Comparison of ENCODE assay signal across 1 cellular context in genomic region chr1:74732071-74732946, GRCh38.
TF ChIP-seq lines count a peak whose summit lies in the region.

No MANE protein-coding gene starts in this region.

TF ChIP-seq in GM12878, 131 proteins besides CTCF, POLR2A, EP300 and RAD21:
- TF ChIP-seq ATF2 (IDR thresholded peaks at IDR 0.05; ENCODE audit: low read length) (peak; percentile 59; the same call in 1 of the 2 replicates), BCL3 (IDR thresholded peaks at IDR 0.05; ENCODE audit: borderline replicate concordance, insufficient read depth, low read depth, low read length, poor library complexity, severe bottlenecking) (peak; percentile 49), CHD2 (IDR thresholded peaks at IDR 0.05; ENCODE audit: borderline replicate concordance, low read depth, low read length) (0 out of 2 replicates have a peak, but pooled peaks have one; percentile 26), ZBED1 (IDR thresholded peaks at IDR 0.05; ENCODE audit: borderline replicate concordance) (peak; percentile 81; the same call in 1 of the 2 replicates), CBFB (IDR thresholded peaks at IDR 0.05; ENCODE audit: low read depth) (peak; percentile 89), TCF7 (IDR thresholded peaks at IDR 0.05; ENCODE audit: borderline replicate concordance) (peak; percentile 16; the same call in 1 of the 2 replicates), EED (IDR thresholded peaks at IDR 0.05; ENCODE audit: low read depth) (peak; percentile 93), GABPA (IDR thresholded peaks at IDR 0.05; ENCODE audit: low read depth) (peak; percentile 71; the same call in 1 of the 2 replicates), NFIC (IDR thresholded peaks at IDR 0.05; ENCODE audit: low read depth, low read length) (peak; percentile 88), FOXM1 (IDR thresholded peaks at IDR 0.05; ENCODE audit: low read depth, low read length) (peak; percentile 95), ETV6 (conservative IDR thresholded peaks at IDR 0.05 in 1 of 2, IDR thresholded peaks at IDR 0.05 in 1 of 2; ENCODE audit: borderline replicate concordance in 1 of 2, low read depth in 1 of 2) (peak in 1 of 2 experiments; percentile 36; a peak in 1 of 4 replicates), CUX1 (IDR thresholded peaks at IDR 0.05; ENCODE audit: insufficient replicate concordance, low read depth, low read length) (peak; percentile 49), PBX3 (IDR thresholded peaks at IDR 0.05; ENCODE audit: insufficient replicate concordance, low read depth, low read length) (peak; percentile 2), RUNX3 (IDR thresholded peaks at IDR 0.05; ENCODE audit: low read length) (peak; percentile 91), BCL11A (IDR thresholded peaks at IDR 0.05; ENCODE audit: low read depth, low read length) (0 out of 2 replicates have a peak, but pooled peaks have one; percentile 17), TCF12 (IDR thresholded peaks at IDR 0.05; ENCODE audit: low read depth, low read length) (peak; percentile 96), PAX5 (IDR thresholded peaks at IDR 0.05; ENCODE audit: borderline replicate concordance, low read depth, low read length) (peak; percentile 75; the same call in 1 of the 2 replicates), MEF2A (IDR thresholded peaks at IDR 0.05; ENCODE audit: insufficient read depth, low read depth, low read length) (0 out of 2 replicates have a peak, but pooled peaks have one; percentile 4), RELA (IDR thresholded peaks at IDR 0.05; ENCODE audit: borderline replicate concordance, partially characterized antibody) (peak; percentile 98), TCF3 (IDR thresholded peaks at IDR 0.05; ENCODE audit: borderline replicate concordance, insufficient read depth, low read depth, low read length) (peak; percentile 95), CREM (IDR thresholded peaks at IDR 0.05; ENCODE audit: low read depth) (peak; percentile 44; the same call in 1 of the 2 replicates)
TF ChIP-seq in GM12878: peak in this region for 21; not testable (repeated sequence) for 110.
